ENCODE assay signal across 25 cellular contexts in the genomic region with DNA sequence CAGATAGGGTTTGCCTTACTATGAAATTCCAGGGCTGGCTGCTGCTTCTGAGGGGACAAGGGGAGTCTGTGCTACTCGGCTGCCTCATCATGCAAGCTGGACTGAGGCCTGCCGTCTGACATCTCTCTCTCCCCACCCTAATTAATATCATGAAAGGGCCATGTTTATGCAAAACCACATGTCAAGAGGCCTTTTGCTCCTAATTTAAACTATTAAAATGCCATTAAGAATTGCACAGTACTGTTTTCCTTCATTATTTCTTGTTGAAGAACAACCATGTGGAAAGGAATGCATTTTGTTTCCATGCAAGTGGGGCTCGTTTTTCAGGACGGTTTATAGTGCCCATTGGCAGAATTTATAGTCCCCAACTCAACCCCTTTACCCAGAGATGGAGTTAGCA. TPM values are rescaled to one million over a fixed set of nuclear protein-coding genes. Genes with fewer than 3 reads are reported as not detected.
A peak's percentile ranks its signal among the peaks of the same experiment; 100 is the strongest.
DNase-seq lines count a peak whose midpoint lies in the region; FAIRE-seq and TF ChIP-seq lines count a peak whose summit lies in the region.
"Had no signal": no experiment of that assay in that cellular context is flagged by ENCODE, and none has a peak within 500 bp of the region (broad histone marks: within the 10 kb centered on the region; RNA-seq: fewer than 3 reads in every experiment).

No MANE protein-coding gene starts in this region.

- H4K8ac ChIP-seq in H1 (ENCODE audit: extremely low read depth, insufficient read depth, low read length): no peak overlapping the region

- H3K4ac ChIP-seq in H1 (replicated peaks; ENCODE audit: insufficient read length, low read depth, low read length): no peak overlapping the region

- FAIRE-seq in H1 (lab: Jason Lieb, UNC): no peak
- FAIRE-seq: A549, D721Med, GM12878 had no signal

- TF ChIP-seq POLR2A in H1 (IDR thresholded peaks at IDR 0.05; ENCODE audit: control extremely low read depth in 1 of 2, low read depth in 2 of 2, low read length in 2 of 2): no peak

- WGBS in H1 (ENCODE audit: extremely low coverage in 1 of 2, insufficient coverage in 1 of 2, insufficient read length in 1 of 2, insufficient replicate concordance in 2 of 2, low coverage in 1 of 2, low lambda C conversion rate in 2 of 2, missing lambda C conversion rate in 1 of 2), 2 experiments: 86% methylated on average over 4 of the region's 4 CpGs; no CpG with 5 or more reads in 1 of the 2 experiments

- POLR2A ChIA-PET in H1 (lab: Charles Lee; ENCODE audit: partially characterized antibody): no interaction called here

- no peak overlapping the region for H2BK15ac ChIP-seq in H1 (ENCODE audit: low read length)

- H2AFZ ChIP-seq in H1 (ENCODE audit: low read length) (0 out of 2 replicates have a peak overlapping the region, but pooled peaks have one; percentile 21), neural progenitor cell (replicated peaks) (peak overlapping the region; percentile 17)

- H3K79me2 ChIP-seq in H1 (ENCODE audit: control insufficient read depth in 1 of 2, insufficient read depth in 2 of 2, low read length in 2 of 2): no peaks in the 10 kb centered on the region
- no peaks in the 10 kb centered on the region for H3K79me2 ChIP-seq in neural progenitor cell (ENCODE audit: low read depth)

- H3K27ac Mint-ChIP-seq in neural progenitor cell: no peak overlapping the region
- H3K27ac Mint-ChIP-seq: CD4-positive, alpha-beta T cell; CD8-positive, alpha-beta memory T cell had no signal

- no peaks in the 10 kb centered on the region for H3K23me2 ChIP-seq in H1 (ENCODE audit: low read depth, low read length)

- H2BK20ac ChIP-seq in H1 (ENCODE audit: low read length): no peak overlapping the region

- H3K9ac ChIP-seq in H1 (replicated peaks in 1 of 4; ENCODE audit: extremely low read depth in 1 of 4, low read depth in 3 of 4, low read length in 3 of 4) (no peak overlapping the region), neural progenitor cell (no peak overlapping the region)
- H3K9ac ChIP-seq: BLaER1 treated with 17β-estradiol and CSF1 and Interleukin-3, amounts not matched to agents 10 nM and 100 nM had no signal

- H3K4me1 ChIP-seq in H1 (replicated peaks in 1 of 4; ENCODE audit: control insufficient read depth in 3 of 4, insufficient read depth in 4 of 4, low read length in 3 of 4) (no peaks in the 10 kb centered on the region), neural progenitor cell (no peaks in the 10 kb centered on the region)
- H3K4me1 ChIP-seq: A549, BE2C had no signal

- no peaks in the 10 kb centered on the region for H3K79me1 ChIP-seq in H1 (ENCODE audit: low read depth, low read length)

- H3K27me3 ChIP-seq in H1 (replicated peaks in 1 of 4; ENCODE audit: control insufficient read depth in 3 of 4, extremely low read depth in 1 of 4, insufficient read depth in 3 of 4, low read length in 3 of 4) (no peaks in the 10 kb centered on the region), neural progenitor cell (no peaks in the 10 kb centered on the region)
- H3K27me3 ChIP-seq: BE2C; BLaER1 treated with 17β-estradiol and CSF1 and Interleukin-3, amounts not matched to agents 10 nM and 100 nM had no signal

- no peak for TF ChIP-seq EP300 in H1 (IDR thresholded peaks at IDR 0.05; ENCODE audit: borderline replicate concordance in 1 of 2, low read depth in 2 of 2, low read length in 2 of 2)

- H3K14ac ChIP-seq in H1 (ENCODE audit: insufficient read length): no peak overlapping the region

- H3K56ac ChIP-seq in H1 (replicated peaks; ENCODE audit: insufficient read length, low read depth, low read length): no peak overlapping the region

- H4K5ac ChIP-seq in H1 (ENCODE audit: insufficient read length, low read depth, low read length): no peak overlapping the region

- H3K4me3 ChIP-seq in H1 (ENCODE audit: extremely low read depth in 1 of 4, insufficient read depth in 2 of 4, low read depth in 3 of 4, low read length in 4 of 4) (no peak overlapping the region), neural progenitor cell (no peak overlapping the region)
- H3K4me3 ChIP-seq: A549; BLaER1 treated with 17β-estradiol and CSF1 and Interleukin-3, amounts not matched to agents 10 nM and 100 nM; GM12878 had no signal

- no peak for DNase-seq in H1 (ENCODE audit: low read depth in 1 of 2, low spot score in 2 of 2)
- peak; percentile 63 for DNase-seq in left kidney (ENCODE audit: low read depth, low spot score)
- DNase-seq in neural progenitor cell (ENCODE audit: low spot score): no peak
- peak; percentile 66 for DNase-seq in retina
- DNase-seq in foreskin melanocyte: no peak
- no peak for DNase-seq in activated CD8-positive, alpha-beta memory T cell treated with anti-CD3 and anti-CD28 coated beads, Interleukin-2, amount 50 U/mL, for 4 hours
- DNase-seq in activated CD4-positive, alpha-beta T cell treated with anti-CD3 and anti-CD28 coated beads for 1 hour: no peak
- DNase-seq: 8988T; ACHN; AML-193; BE2C; CD4-positive, alpha-beta T cell; CD8-positive, alpha-beta memory T cell; DMS 273 treated with DMSO at 0.1 percent for 48 hours; DMS79; EL; GDM1; GOT3; H7; HCEC 1CT had no signal

- H3K9me3 ChIP-seq in H1 (ENCODE audit: insufficient read depth in 2 of 2, low read depth in 1 of 2, low read length in 1 of 2): no peaks in the 10 kb centered on the region
- no peaks in the 10 kb centered on the region for H3K9me3 ChIP-seq in neural progenitor cell (ENCODE audit: low read depth)
- H3K9me3 ChIP-seq: A549; BE2C; BLaER1 treated with 17β-estradiol and CSF1 and Interleukin-3, amounts not matched to agents 10 nM and 100 nM had no signal

- H2BK120ac ChIP-seq in H1 (replicated peaks; ENCODE audit: low read depth, low read length): no peak overlapping the region

- no peak overlapping the region for H3K4me3 Mint-ChIP-seq in neural progenitor cell
- H3K4me3 Mint-ChIP-seq: CD14-positive monocyte; CD4-positive, alpha-beta T cell; CD8-positive, alpha-beta memory T cell had no signal

- TF ChIP-seq RAD21 in H1 (IDR thresholded peaks at IDR 0.05 in 1 of 2, conservative IDR thresholded peaks at IDR 0.05 in 1 of 2; ENCODE audit: low read depth in 2 of 2, low read length in 2 of 2): no peak

- H3K36me3 Mint-ChIP-seq in neural progenitor cell: no peaks in the 10 kb centered on the region
- H3K36me3 Mint-ChIP-seq: CD14-positive monocyte; CD8-positive, alpha-beta memory T cell had no signal

- no peak overlapping the region for H2AK5ac ChIP-seq in H1 (ENCODE audit: low read depth, low read length)

- peaks cover 2% of the 10 kb centered on the region for H3K27me3 Mint-ChIP-seq in neural progenitor cell (ENCODE audit: insufficient read depth, low read depth)
- H3K27me3 Mint-ChIP-seq: CD4-positive, alpha-beta T cell had no signal

- H3F3A ChIP-seq in neural progenitor cell (ENCODE audit: low read depth): no peaks in the 10 kb centered on the region

- H3K36me3 ChIP-seq in H1 (ENCODE audit: control insufficient read depth in 2 of 4, insufficient read depth in 4 of 4, low read length in 3 of 4) (no peaks in the 10 kb centered on the region), neural progenitor cell (no peaks in the 10 kb centered on the region)
- H3K36me3 ChIP-seq: BE2C; BLaER1 treated with 17β-estradiol and CSF1 and Interleukin-3, amounts not matched to agents 10 nM and 100 nM had no signal

- no peak for TF ChIP-seq CTCF in H1 (IDR thresholded peaks at IDR 0.05; ENCODE audit: control extremely low read depth in 1 of 3, insufficient read depth in 1 of 3, low read depth in 1 of 3, low read length in 3 of 3)
- TF ChIP-seq CTCF in neural progenitor cell (IDR thresholded peaks at IDR 0.05): no peak

- H3K9me3 Mint-ChIP-seq in neural progenitor cell: peaks cover 2% of the 10 kb centered on the region
- H3K9me3 Mint-ChIP-seq: CD4-positive, alpha-beta T cell; CD8-positive, alpha-beta memory T cell had no signal

- no peak overlapping the region for H3K18ac ChIP-seq in H1 (ENCODE audit: extremely low read depth, low read length)

- H4K20me1 ChIP-seq in H1 (replicated peaks in 1 of 2; ENCODE audit: control insufficient read depth in 1 of 2, insufficient read depth in 2 of 2, low read length in 2 of 2) (no peaks in the 10 kb centered on the region), neural progenitor cell (ENCODE audit: low read depth) (no peaks in the 10 kb centered on the region)
- H4K20me1 ChIP-seq: BLaER1 treated with 17β-estradiol and CSF1 and Interleukin-3, amounts not matched to agents 10 nM and 100 nM had no signal

- H3K4me2 ChIP-seq in H1 (ENCODE audit: insufficient read depth in 1 of 2, low read depth in 2 of 2, low read length in 2 of 2) (no peak overlapping the region), neural progenitor cell (no peak overlapping the region)
- H3K4me2 ChIP-seq: A549; BLaER1 treated with 17β-estradiol and CSF1 and Interleukin-3, amounts not matched to agents 10 nM and 100 nM had no signal

- no peak overlapping the region for H4K91ac ChIP-seq in H1 (replicated peaks; ENCODE audit: insufficient read length, low read length)

- H2BK5ac ChIP-seq in H1 (ENCODE audit: low read depth, low read length): no peak overlapping the region

- CTCF ChIA-PET in H1 (lab: Charles Lee; ENCODE audit: partially characterized antibody): interaction anchor here (1.0 to 1.1 kb wide), 2 partner anchors 10 to 11 kb away, joined by 3 read pairs; no protein-coding TSS in a partner anchor

- H3K23ac ChIP-seq in H1 (ENCODE audit: insufficient read length): no peak overlapping the region

- H3K4me1 Mint-ChIP-seq in neural progenitor cell: no peaks in the 10 kb centered on the region
- H3K4me1 Mint-ChIP-seq: CD8-positive, alpha-beta memory T cell had no signal

- H2BK12ac ChIP-seq in H1 (ENCODE audit: low read depth, low read length): no peak overlapping the region

- H3K27ac ChIP-seq in H1 (ENCODE audit: low read depth, low read length) (no peak overlapping the region), neural progenitor cell (no peak overlapping the region)
- H3K27ac ChIP-seq: A549; BLaER1 treated with 17β-estradiol and CSF1 and Interleukin-3, amounts not matched to agents 10 nM and 100 nM had no signal

TF ChIP-seq in H1, 55 proteins besides CTCF, POLR2A, EP300 and RAD21 (continues in another document):
- TF ChIP-seq ATF3 (IDR thresholded peaks at IDR 0.05; ENCODE audit: insufficient read depth, low read depth, low read length): no peak
- TF ChIP-seq HDAC6 (IDR thresholded peaks at IDR 0.05; ENCODE audit: low read depth, low read length): no peak

RNA-seq across cellular contexts. Expression of gene CHST2, which starts 26.4 kb away (rescaled TPM):
- 15.1 and 15.5 TPM in 2 replicates for total RNA-seq in H1 (2021; fragmentation: NEBNext Ultra II Directional; extraction: Animal tissue kit (Norgen Biotek cat#: 25700))
- 3.2 and 5.1 TPM in 2 replicates for polyA plus RNA-seq in H1 (2011; rRNA removed)
- 5.2 TPM for polyA plus RNA-seq in H1 (2011; cell fraction: cytosol; rRNA removed)
- 7.2 TPM for polyA plus RNA-seq in H1 (2011; cell fraction: nucleus; rRNA removed)
- 6.4 to 8.8 TPM (median 8.0 TPM) in 4 replicates for polyA plus RNA-seq in H1 (2012, experiment 1 of 2)
- polyA plus RNA-seq in H1 (2012, experiment 2 of 2): 10.4 TPM
- 11.4 TPM for polyA plus RNA-seq in H1 (2013, experiment 1 of 2)
- 11.5 TPM for polyA plus RNA-seq in H1 (2013, experiment 2 of 2)
- 1.9 and 2.0 TPM in 2 replicates for polyA minus RNA-seq in H1 (2011; rRNA and poly(A)+ RNA removed)
- 4.0 TPM for polyA minus RNA-seq in H1 (2011; cell fraction: cytosol; rRNA and poly(A)+ RNA removed)
- 6.6 TPM for polyA minus RNA-seq in H1 (2011; cell fraction: nucleus; rRNA and poly(A)+ RNA removed)
- 5.9 and 10.3 TPM in 2 replicates for total RNA-seq in neural progenitor cell (ENCODE audit: low replicate concordance)

Comparison
In these comparisons a context has a peak if more than half of its experiments do, and no peak if none do; other contexts are left out.
1. DNase-seq: peak in left kidney (single experiment) and retina (single experiment); none in H1 (0 of 2), neural progenitor cell (single experiment), foreskin melanocyte (single experiment), activated CD8-positive, alpha-beta memory T cell treated with anti-CD3 and anti-CD28 coated beads, Interleukin-2, amount 50 U/mL, for 4 hours (single experiment) and activated CD4-positive, alpha-beta T cell treated with anti-CD3 and anti-CD28 coated beads for 1 hour (single experiment).